In genomic region chr10:28294809-28295208, GRCh38 we compare ENCODE assay signal across 1 cellular context.
TF ChIP-seq lines count a peak whose summit lies in the region.

No MANE protein-coding gene starts in this region.

TF ChIP-seq in GM23338, 12 proteins besides CTCF, POLR2A, EP300 and RAD21 (continued from another document):
- TF ChIP-seq, protein P1, sequence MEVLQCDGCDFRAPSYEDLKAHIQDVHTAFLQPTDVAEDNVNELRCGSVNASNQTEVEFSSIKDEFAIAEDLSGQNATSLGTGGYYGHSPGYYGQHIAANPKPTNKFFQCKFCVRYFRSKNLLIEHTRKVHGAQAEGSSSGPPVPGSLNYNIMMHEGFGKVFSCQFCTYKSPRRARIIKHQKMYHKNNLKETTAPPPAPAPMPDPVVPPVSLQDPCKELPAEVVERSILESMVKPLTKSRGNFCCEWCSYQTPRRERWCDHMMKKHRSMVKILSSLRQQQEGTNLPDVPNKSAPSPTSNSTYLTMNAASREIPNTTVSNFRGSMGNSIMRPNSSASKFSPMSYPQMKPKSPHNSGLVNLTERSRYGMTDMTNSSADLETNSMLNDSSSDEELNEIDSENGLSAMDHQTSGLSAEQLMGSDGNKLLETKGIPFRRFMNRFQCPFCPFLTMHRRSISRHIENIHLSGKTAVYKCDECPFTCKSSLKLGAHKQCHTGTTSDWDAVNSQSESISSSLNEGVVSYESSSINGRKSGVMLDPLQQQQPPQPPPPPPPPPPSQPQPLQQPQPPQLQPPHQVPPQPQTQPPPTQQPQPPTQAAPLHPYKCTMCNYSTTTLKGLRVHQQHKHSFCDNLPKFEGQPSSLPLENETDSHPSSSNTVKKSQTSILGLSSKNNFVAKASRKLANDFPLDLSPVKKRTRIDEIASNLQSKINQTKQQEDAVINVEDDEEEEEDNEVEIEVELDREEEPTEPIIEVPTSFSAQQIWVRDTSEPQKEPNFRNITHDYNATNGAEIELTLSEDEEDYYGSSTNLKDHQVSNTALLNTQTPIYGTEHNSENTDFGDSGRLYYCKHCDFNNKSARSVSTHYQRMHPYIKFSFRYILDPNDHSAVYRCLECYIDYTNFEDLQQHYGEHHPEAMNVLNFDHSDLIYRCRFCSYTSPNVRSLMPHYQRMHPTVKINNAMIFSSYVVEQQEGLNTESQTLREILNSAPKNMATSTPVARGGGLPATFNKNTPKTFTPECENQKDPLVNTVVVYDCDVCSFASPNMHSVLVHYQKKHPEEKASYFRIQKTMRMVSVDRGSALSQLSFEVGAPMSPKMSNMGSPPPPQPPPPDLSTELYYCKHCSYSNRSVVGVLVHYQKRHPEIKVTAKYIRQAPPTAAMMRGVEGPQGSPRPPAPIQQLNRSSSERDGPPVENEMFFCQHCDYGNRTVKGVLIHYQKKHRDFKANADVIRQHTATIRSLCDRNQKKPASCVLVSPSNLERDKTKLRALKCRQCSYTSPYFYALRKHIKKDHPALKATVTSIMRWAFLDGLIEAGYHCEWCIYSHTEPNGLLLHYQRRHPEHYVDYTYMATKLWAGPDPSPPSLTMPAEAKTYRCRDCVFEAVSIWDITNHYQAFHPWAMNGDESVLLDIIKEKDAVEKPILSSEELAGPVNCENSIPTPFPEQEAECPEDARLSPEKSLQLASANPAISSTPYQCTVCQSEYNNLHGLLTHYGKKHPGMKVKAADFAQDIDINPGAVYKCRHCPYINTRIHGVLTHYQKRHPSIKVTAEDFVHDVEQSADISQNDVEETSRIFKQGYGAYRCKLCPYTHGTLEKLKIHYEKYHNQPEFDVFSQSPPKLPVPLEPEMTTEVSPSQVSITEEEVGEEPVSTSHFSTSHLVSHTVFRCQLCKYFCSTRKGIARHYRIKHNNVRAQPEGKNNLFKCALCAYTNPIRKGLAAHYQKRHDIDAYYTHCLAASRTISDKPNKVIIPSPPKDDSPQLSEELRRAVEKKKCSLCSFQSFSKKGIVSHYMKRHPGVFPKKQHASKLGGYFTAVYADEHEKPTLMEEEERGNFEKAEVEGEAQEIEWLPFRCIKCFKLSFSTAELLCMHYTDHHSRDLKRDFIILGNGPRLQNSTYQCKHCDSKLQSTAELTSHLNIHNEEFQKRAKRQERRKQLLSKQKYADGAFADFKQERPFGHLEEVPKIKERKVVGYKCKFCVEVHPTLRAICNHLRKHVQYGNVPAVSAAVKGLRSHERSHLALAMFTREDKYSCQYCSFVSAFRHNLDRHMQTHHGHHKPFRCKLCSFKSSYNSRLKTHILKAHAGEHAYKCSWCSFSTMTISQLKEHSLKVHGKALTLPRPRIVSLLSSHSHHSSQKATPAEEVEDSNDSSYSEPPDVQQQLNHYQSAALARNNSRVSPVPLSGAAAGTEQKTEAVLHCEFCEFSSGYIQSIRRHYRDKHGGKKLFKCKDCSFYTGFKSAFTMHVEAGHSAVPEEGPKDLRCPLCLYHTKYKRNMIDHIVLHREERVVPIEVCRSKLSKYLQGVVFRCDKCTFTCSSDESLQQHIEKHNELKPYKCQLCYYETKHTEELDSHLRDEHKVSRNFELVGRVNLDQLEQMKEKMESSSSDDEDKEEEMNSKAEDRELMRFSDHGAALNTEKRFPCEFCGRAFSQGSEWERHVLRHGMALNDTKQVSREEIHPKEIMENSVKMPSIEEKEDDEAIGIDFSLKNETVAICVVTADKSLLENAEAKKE (CRISPR knock-in tag; IDR thresholded peaks at IDR 0.05), result no peak
- no peak for TF ChIP-seq JUNB (IDR thresholded peaks at IDR 0.05; ENCODE audit: unreplicated experiment)
- TF ChIP-seq ZNF114 (CRISPR knock-in tag; IDR thresholded peaks at IDR 0.05), result no peak
- TF ChIP-seq, protein P2, sequence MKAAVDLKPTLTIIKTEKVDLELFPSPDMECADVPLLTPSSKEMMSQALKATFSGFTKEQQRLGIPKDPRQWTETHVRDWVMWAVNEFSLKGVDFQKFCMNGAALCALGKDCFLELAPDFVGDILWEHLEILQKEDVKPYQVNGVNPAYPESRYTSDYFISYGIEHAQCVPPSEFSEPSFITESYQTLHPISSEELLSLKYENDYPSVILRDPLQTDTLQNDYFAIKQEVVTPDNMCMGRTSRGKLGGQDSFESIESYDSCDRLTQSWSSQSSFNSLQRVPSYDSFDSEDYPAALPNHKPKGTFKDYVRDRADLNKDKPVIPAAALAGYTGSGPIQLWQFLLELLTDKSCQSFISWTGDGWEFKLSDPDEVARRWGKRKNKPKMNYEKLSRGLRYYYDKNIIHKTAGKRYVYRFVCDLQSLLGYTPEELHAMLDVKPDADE (IDR thresholded peaks at IDR 0.05), result no peak
- TF ChIP-seq NANOG (IDR thresholded peaks at IDR 0.05; ENCODE audit: borderline replicate concordance), result no peak
- no peak for TF ChIP-seq STAT1 (IDR thresholded peaks at IDR 0.05; ENCODE audit: unreplicated experiment)
- TF ChIP-seq EZH2phosphoT487 (IDR thresholded peaks at IDR 0.05; ENCODE audit: unreplicated experiment), result no peak
- TF ChIP-seq EZH2 (IDR thresholded peaks at IDR 0.05; ENCODE audit: low read depth, unreplicated experiment), result no peak
TF ChIP-seq in GM23338: peak in this region for 0.
